16 cellular contexts compared by ENCODE assay signal in genomic region chr17:1252203-1252608, GRCh38. TPM values are rescaled to one million over a fixed set of nuclear protein-coding genes. Genes with fewer than 3 reads are reported as not detected.
A peak's percentile ranks its signal among the peaks of the same experiment; 100 is the strongest.
DNase-seq lines count a peak whose midpoint lies in the region; ATAC-seq, FAIRE-seq and TF ChIP-seq lines count a peak whose summit lies in the region.
"Had no signal": no experiment of that assay in that cellular context is flagged by ENCODE, and none has a peak within 500 bp of the region (broad histone marks: within the 10 kb centered on the region; RNA-seq: fewer than 3 reads in every experiment).

No MANE protein-coding gene starts in this region.

- no peak for ATAC-seq in GM19395 (IDR thresholded peaks at IDR 0.05; ENCODE audit: unreplicated experiment)
- ATAC-seq: T-cell had no signal

- no peak for FAIRE-seq in frontal cortex (lab: Jason Lieb, UNC)

- intact Hi-C loops in activated T-helper 2 cell treated with anti-CD3 and anti-CD28 coated beads, Interferon-gamma antibody, Interleukin-2, Interleukin-4, amounts not matched to agents 10 μg/mL and 5 μg/mL and 100 μg/mL, durations not matched to agents 14 hours and 24 hours and 36 hours (cut with micrococcal nuclease) = no loop called here

- peaks cover 12% of the 10 kb centered on the region for H3K27me3 Mint-ChIP-seq in activated T-helper 2 cell treated with anti-CD3 and anti-CD28 coated beads, Interferon-gamma antibody, Interleukin-2, Interleukin-4, amounts not matched to agents 10 μg/mL and 5 μg/mL and 100 μg/mL, durations not matched to agents 14 hours and 24 hours and 36 hours (ENCODE audit: low read depth)

- H3K4me3 ChIP-seq in AG10803 (ENCODE audit: low read length) (no peak overlapping the region), fibroblast of mammary gland (ENCODE audit: control insufficient read depth, low read depth, low read length) (no peak overlapping the region)

- no peak overlapping the region for H3K4me3 Mint-ChIP-seq in activated T-helper 2 cell treated with anti-CD3 and anti-CD28 coated beads, Interferon-gamma antibody, Interleukin-2, Interleukin-4, amounts not matched to agents 10 μg/mL and 5 μg/mL and 100 μg/mL, durations not matched to agents 14 hours and 24 hours and 36 hours (ENCODE audit: low read depth)
- H3K4me3 Mint-ChIP-seq: T-cell had no signal

- H3K4me1 Mint-ChIP-seq in activated T-helper 2 cell treated with anti-CD3 and anti-CD28 coated beads, Interferon-gamma antibody, Interleukin-2, Interleukin-4, amounts not matched to agents 10 μg/mL and 5 μg/mL and 100 μg/mL, durations not matched to agents 14 hours and 24 hours and 36 hours (ENCODE audit: low read depth) = peaks cover 9% of the 10 kb centered on the region

- no peaks in the 10 kb centered on the region for H3K36me3 Mint-ChIP-seq in activated T-helper 2 cell treated with anti-CD3 and anti-CD28 coated beads, Interferon-gamma antibody, Interleukin-2, Interleukin-4, amounts not matched to agents 10 μg/mL and 5 μg/mL and 100 μg/mL, durations not matched to agents 14 hours and 24 hours and 36 hours (ENCODE audit: low read depth)
- H3K36me3 Mint-ChIP-seq: T-cell had no signal

- no peak overlapping the region for H3K27ac Mint-ChIP-seq in activated T-helper 2 cell treated with anti-CD3 and anti-CD28 coated beads, Interferon-gamma antibody, Interleukin-2, Interleukin-4, amounts not matched to agents 10 μg/mL and 5 μg/mL and 100 μg/mL, durations not matched to agents 14 hours and 24 hours and 36 hours
- H3K27ac Mint-ChIP-seq: T-cell had no signal

- no peak for TF ChIP-seq CTCF in AG10803 (conservative IDR thresholded peaks at IDR 0.05; ENCODE audit: low read length)
- no peak for TF ChIP-seq CTCF in fibroblast of mammary gland (conservative IDR thresholded peaks at IDR 0.05; ENCODE audit: control insufficient read depth, insufficient read depth, low read depth, low read length)

- H3K9me3 Mint-ChIP-seq in activated T-helper 2 cell treated with anti-CD3 and anti-CD28 coated beads, Interferon-gamma antibody, Interleukin-2, Interleukin-4, amounts not matched to agents 10 μg/mL and 5 μg/mL and 100 μg/mL, durations not matched to agents 14 hours and 24 hours and 36 hours = no peaks in the 10 kb centered on the region
- H3K9me3 Mint-ChIP-seq: T-cell had no signal

- DNase-seq in AG10803 (ENCODE audit: low read depth) (peak; percentile 12), HCEC 1CT (peak; percentile 24), NCI-H446 (lab: John Stamatoyannopoulos, UW) (peak; percentile 41 to 78), fibroblast of mammary gland (ENCODE audit: low read depth) (peak; percentile 49), frontal cortex (ENCODE audit: low spot score in 2 of 2) (no peak)
- no peak for DNase-seq in activated T-cell treated with anti-CD3 and anti-CD28 coated beads, Interleukin-2, amount 50 U/mL, for 48 hours
- DNase-seq in activated T-helper 2 cell treated with anti-CD3 and anti-CD28 coated beads, Interferon-gamma antibody, Interleukin-2, Interleukin-4, amounts not matched to agents 10 μg/mL and 5 μg/mL and 100 μg/mL, durations not matched to agents 14 hours and 24 hours and 36 hours (ENCODE audit: low spot score) = no peak
- DNase-seq: activated CD4-positive, alpha-beta T cell treated with anti-CD3 and anti-CD28 coated beads, Interleukin-2, amount 50 U/mL, for 48 hours; central memory CD4-positive, alpha-beta T cell; erythroblast; stimulated activated CD4-positive, alpha-beta T cell treated with anti-CD3 and anti-CD28 coated beads, Interleukin-4, amount 100 ng/mL, for 1 hour; stimulated activated naive CD4-positive, alpha-beta T cell treated with Interleukin-2 at 50 U/mL for 16 hours; T-cell had no signal

RNA-seq across cellular contexts. Expression of gene BHLHA9, which starts 18.0 kb away (rescaled TPM):
- total RNA-seq in activated T-helper 2 cell treated with anti-CD3 and anti-CD28 coated beads, Interferon-gamma antibody, Interleukin-2, Interleukin-4, amounts not matched to agents 10 μg/mL and 5 μg/mL and 100 μg/mL, durations not matched to agents 14 hours and 24 hours and 36 hours = not detected in 2 replicates
- total RNA-seq in frontal cortex = not detected
- total RNA-seq: G401, LHCN-M2, T-cell had no signal

RNA-seq across cellular contexts. Expression of gene TRARG1, which starts 27.3 kb away (rescaled TPM):
- total RNA-seq in activated T-helper 2 cell treated with anti-CD3 and anti-CD28 coated beads, Interferon-gamma antibody, Interleukin-2, Interleukin-4, amounts not matched to agents 10 μg/mL and 5 μg/mL and 100 μg/mL, durations not matched to agents 14 hours and 24 hours and 36 hours = 0.05 TPM in 1 of 2 replicates, not detected in the other
- total RNA-seq in frontal cortex = not detected
- total RNA-seq: LHCN-M2, T-cell had no signal

Comparison
In these comparisons a context has a peak if more than half of its experiments do, and no peak if none do; other contexts are left out.
1. DNase-seq: peak in AG10803 (single experiment), HCEC 1CT (single experiment), NCI-H446 (2 of 2) and fibroblast of mammary gland (single experiment); none in activated T-cell treated with anti-CD3 and anti-CD28 coated beads, Interleukin-2, amount 50 U/mL, for 48 hours (0 of 2), activated T-helper 2 cell treated with anti-CD3 and anti-CD28 coated beads, Interferon-gamma antibody, Interleukin-2, Interleukin-4, amounts not matched to agents 10 μg/mL and 5 μg/mL and 100 μg/mL, durations not matched to agents 14 hours and 24 hours and 36 hours (single experiment) and frontal cortex (0 of 2).